Comparison of ENCODE assay signal across 10 cellular contexts in genomic region chr2:197279997-197280756, GRCh38. TPM values are rescaled to one million over a fixed set of nuclear protein-coding genes. Genes with fewer than 3 reads are reported as not detected.
DNase-seq lines count a peak whose midpoint lies in the region; ATAC-seq and TF ChIP-seq lines count a peak whose summit lies in the region.
"Had no signal": no experiment of that assay in that cellular context is flagged by ENCODE, and none has a peak within 500 bp of the region (broad histone marks: within the 10 kb centered on the region; RNA-seq: fewer than 3 reads in every experiment).

No MANE protein-coding gene starts in this region.

- TF ChIP-seq CTCF in DND-41 (IDR thresholded peaks at IDR 0.05; ENCODE audit: borderline replicate concordance, extremely low read depth, low read length, poor library complexity, severe bottlenecking) (no peak), HEK293 (tag by site-specific recombination; IDR thresholded peaks at IDR 0.05) (no peak), mesothelial cell of epicardium (IDR thresholded peaks at IDR 0.05; ENCODE audit: unreplicated experiment) (no peak), GM10266 (IDR thresholded peaks at IDR 0.05; ENCODE audit: control insufficient read depth, insufficient read depth, low read depth, missing control alignments) (no peak), progenitor cell of endocrine pancreas (IDR thresholded peaks at IDR 0.05; ENCODE audit: unreplicated experiment) (no peak)

- no peaks in the 10 kb centered on the region; the same call in 1 of the 2 replicates for H3K4me1 ChIP-seq in DND-41 (ENCODE audit: insufficient read depth, low read length)
- peaks cover 3% of the 10 kb centered on the region for H3K4me1 ChIP-seq in HEK293 (ENCODE audit: control insufficient read depth, insufficient read depth, low read length)

- H3K4me1 Mint-ChIP-seq in activated CD8-positive, alpha-beta T cell treated with anti-CD3 and anti-CD28 coated beads, Interleukin-2, amount 10 ng/mL, durations not matched to agents 7 days and 5 days (ENCODE audit: low read depth), result peaks cover 79% of the 10 kb centered on the region
- H3K4me1 Mint-ChIP-seq in mesothelial cell of epicardium, result peaks cover 14% of the 10 kb centered on the region
- H3K4me1 Mint-ChIP-seq in progenitor cell of endocrine pancreas (ENCODE audit: low read depth), result no peaks in the 10 kb centered on the region

- H3K27me3 Mint-ChIP-seq in activated CD8-positive, alpha-beta T cell treated with anti-CD3 and anti-CD28 coated beads, Interleukin-2, amount 10 ng/mL, durations not matched to agents 7 days and 5 days (ENCODE audit: low read depth), result no peaks in the 10 kb centered on the region
- no peaks in the 10 kb centered on the region for H3K27me3 Mint-ChIP-seq in mesothelial cell of epicardium (ENCODE audit: low read depth)
- no peaks in the 10 kb centered on the region for H3K27me3 Mint-ChIP-seq in progenitor cell of endocrine pancreas

- H3K27ac Mint-ChIP-seq in activated CD8-positive, alpha-beta T cell treated with anti-CD3 and anti-CD28 coated beads, Interleukin-2, amount 10 ng/mL, durations not matched to agents 7 days and 5 days, result peak overlapping the region; percentile 67
- peak overlapping the region; percentile 23 for H3K27ac Mint-ChIP-seq in mesothelial cell of epicardium
- no peak overlapping the region for H3K27ac Mint-ChIP-seq in progenitor cell of endocrine pancreas

- H3K36me3 Mint-ChIP-seq in activated CD8-positive, alpha-beta T cell treated with anti-CD3 and anti-CD28 coated beads, Interleukin-2, amount 10 ng/mL, durations not matched to agents 7 days and 5 days (ENCODE audit: low read depth), result peaks cover 58% of the 10 kb centered on the region
- H3K36me3 Mint-ChIP-seq in mesothelial cell of epicardium (no peaks in the 10 kb centered on the region), progenitor cell of endocrine pancreas (ENCODE audit: insufficient read depth) (no peaks in the 10 kb centered on the region)

- H3K9me3 Mint-ChIP-seq in activated CD8-positive, alpha-beta T cell treated with anti-CD3 and anti-CD28 coated beads, Interleukin-2, amount 10 ng/mL, durations not matched to agents 7 days and 5 days (ENCODE audit: insufficient read depth), result no peaks in the 10 kb centered on the region
- no peaks in the 10 kb centered on the region for H3K9me3 Mint-ChIP-seq in mesothelial cell of epicardium
- H3K9me3 Mint-ChIP-seq in progenitor cell of endocrine pancreas (ENCODE audit: low read depth), result no peaks in the 10 kb centered on the region

- H3K4me3 Mint-ChIP-seq in activated CD8-positive, alpha-beta T cell treated with anti-CD3 and anti-CD28 coated beads, Interleukin-2, amount 10 ng/mL, durations not matched to agents 7 days and 5 days, result peak overlapping the region; percentile 36
- no peak overlapping the region for H3K4me3 Mint-ChIP-seq in mesothelial cell of epicardium
- H3K4me3 Mint-ChIP-seq in progenitor cell of endocrine pancreas (ENCODE audit: low read depth), result no peak overlapping the region

- peaks cover 29% of the 10 kb centered on the region for H3K79me2 ChIP-seq in DND-41 (ENCODE audit: insufficient read depth, low read length)

- DNase-seq in DND-41 (no peak), mesothelial cell of epicardium (ENCODE audit: low spot score in 2 of 2, unreplicated experiment in 2 of 2) (no peak), GM10266 (ENCODE audit: extremely low spot score) (no peak), progenitor cell of endocrine pancreas (ENCODE audit: low spot score, unreplicated experiment) (no peak), NCI-H510A treated with DMSO at 0.1 percent for 48 hours (lab: John Stamatoyannopoulos, UW) (no peak), hippocampal formation (lab: John Stamatoyannopoulos, UW) (no peak)
- DNase-seq in activated CD8-positive, alpha-beta T cell treated with anti-CD3 and anti-CD28 coated beads, Interleukin-2, amount 10 ng/mL, durations not matched to agents 7 days and 5 days, result no peak
- DNase-seq: central memory CD4-positive, alpha-beta T cell; NCI-H2227 treated with DMSO at 0.1 percent for 48 hours had no signal

- H4K20me1 ChIP-seq in DND-41 (ENCODE audit: insufficient read depth, low read length), result peaks cover 10% of the 10 kb centered on the region; the same call in 1 of the 2 replicates

- CTCF ChIA-PET in HEK293 (lab: Yijun Ruan, JAX), result interaction anchor here (0.6 to 0.8 kb wide), 2 partner anchors 29 to 531 kb away, joined by 3 read pairs; no protein-coding TSS in a partner anchor
- CTCF ChIA-PET in activated CD8-positive, alpha-beta T cell treated with anti-CD3 and anti-CD28 coated beads, Interleukin-2, amount 10 ng/mL, durations not matched to agents 7 days and 5 days (lab: Charles Lee), result interaction anchor here (1.0 to 1.6 kb wide), 5 partner anchors 9 to 98 kb away, joined by 3 to 10 read pairs (median 4); no protein-coding TSS in a partner anchor

- H3K27me3 ChIP-seq in DND-41 (ENCODE audit: insufficient read depth, low read length, poor library complexity), result no peaks in the 10 kb centered on the region

- no peak overlapping the region for H3K27ac ChIP-seq in DND-41 (ENCODE audit: low read length)
- no peak overlapping the region for H3K27ac ChIP-seq in HEK293 (ENCODE audit: extremely low read depth, low read depth, low read length)

- no peak overlapping the region for H3K4me3 ChIP-seq in DND-41 (ENCODE audit: low read depth in 1 of 2, low read length in 2 of 2)
- H3K4me3 ChIP-seq in HEK293 (ENCODE audit: low read depth, low read length), result no peak overlapping the region

- POLR2A ChIA-PET in HEK293 (lab: Yijun Ruan, JAX), result no interaction called here
- POLR2A ChIA-PET in activated CD8-positive, alpha-beta T cell treated with anti-CD3 and anti-CD28 coated beads, Interleukin-2, amount 10 ng/mL, durations not matched to agents 7 days and 5 days (lab: Charles Lee), result interaction anchor here (0.6 to 1.7 kb wide), 6 partner anchors 11 to 233 kb away, joined by 3 to 6 read pairs (median 4); no protein-coding TSS in a partner anchor

- H2AFZ ChIP-seq in DND-41 (ENCODE audit: low read depth, low read length), result no peak overlapping the region

- H3K36me3 ChIP-seq in DND-41 (ENCODE audit: insufficient read depth, low read length) (no peaks in the 10 kb centered on the region), HEK293 (ENCODE audit: control insufficient read depth in 2 of 2, insufficient read depth in 1 of 2, low read length in 2 of 2) (no peaks in the 10 kb centered on the region)

- H3K9me3 ChIP-seq in DND-41 (ENCODE audit: insufficient read depth, low read length, severe bottlenecking), result no peaks in the 10 kb centered on the region
- H3K9me3 ChIP-seq in HEK293 (ENCODE audit: control insufficient read depth, insufficient read depth, low read depth, low read length), result no peaks in the 10 kb centered on the region

- H3K4me2 ChIP-seq in DND-41 (ENCODE audit: insufficient read depth, low read length), result no peak overlapping the region

- ATAC-seq in DND-41 (ENCODE audit: insufficient read depth, low read depth), result peak; percentile 48; the same call in 2 of the 3 replicates
- ATAC-seq in activated CD8-positive, alpha-beta T cell treated with anti-CD3 and anti-CD28 coated beads, Interleukin-2, amount 10 ng/mL, durations not matched to agents 7 days and 5 days, result peak; percentile 52

- no peak overlapping the region for H3K9ac ChIP-seq in DND-41 (ENCODE audit: low read depth, low read length)

TF ChIP-seq in HEK293, 187 proteins besides CTCF, POLR2A, EP300 and RAD21:
- TF ChIP-seq ZBTB6 (tag by site-specific recombination; IDR thresholded peaks at IDR 0.05) (peak; percentile 51; the same call in 1 of the 2 replicates), KLF9 (tag by site-specific recombination; IDR thresholded peaks at IDR 0.05; ENCODE audit: low read depth) (no peak)

RNA-seq across cellular contexts. Expression of gene ANKRD44, which starts 30.4 kb away (rescaled TPM):
- 100 to 1,000 TPM; 188 to 224 TPM for total RNA-seq in activated CD8-positive, alpha-beta T cell treated with anti-CD3 and anti-CD28 coated beads, Interleukin-2, amount 10 ng/mL, durations not matched to agents 7 days and 5 days
- total RNA-seq in mesothelial cell of epicardium, result 7.7 to 10.8 TPM (median 10.4 TPM) in 3 replicates
- 4.0 and 6.0 TPM in 2 replicates for total RNA-seq in progenitor cell of endocrine pancreas

Comparison
In these comparisons a context has a peak if more than half of its experiments do, and no peak if none do; other contexts are left out.
1. RNA of gene ANKRD44, which starts 30.4 kb away (total RNA-seq): 188 to 224 TPM in activated CD8-positive, alpha-beta T cell treated with anti-CD3 and anti-CD28 coated beads, Interleukin-2, amount 10 ng/mL, durations not matched to agents 7 days and 5 days; 7.7 to 10.8 TPM in mesothelial cell of epicardium and 4.0 to 6.0 TPM in progenitor cell of endocrine pancreas; every median in the first group is over 10 times any median in the second.